25 cellular contexts compared by ENCODE assay signal in the genomic region with DNA sequence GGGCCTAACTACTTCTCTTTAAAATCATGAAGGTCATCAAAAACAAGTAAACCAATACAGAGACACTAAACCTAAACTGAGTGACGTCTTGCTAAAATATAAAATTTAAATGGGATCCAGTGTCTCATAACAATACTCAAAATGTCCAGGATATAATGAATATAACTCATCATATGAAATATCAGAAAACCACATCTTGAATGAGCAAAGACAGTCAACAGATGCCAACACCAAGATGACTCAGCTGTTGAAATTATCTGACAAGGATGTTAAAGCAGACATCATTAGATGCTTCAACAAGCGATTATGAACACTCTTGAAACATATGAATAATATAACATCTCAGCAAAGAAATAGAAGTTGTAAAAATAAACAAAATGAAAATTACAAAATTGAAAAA. TPM values are rescaled to one million over a fixed set of nuclear protein-coding genes. Genes with fewer than 3 reads are reported as not detected.
"Had no signal": no experiment of that assay in that cellular context is flagged by ENCODE, and none has a peak within 500 bp of the region (broad histone marks: within the 10 kb centered on the region; RNA-seq: fewer than 3 reads in every experiment).

No MANE protein-coding gene starts in this region.

- H3K4me2 ChIP-seq: PC-9 had no signal

- H3K27ac ChIP-seq: PC-9, Peyer's patch, SJCRH30, SK-N-MC had no signal

- H3K36me3 ChIP-seq: MG63, Peyer's patch, SJCRH30 had no signal

- H2AFZ ChIP-seq: PC-9 had no signal

- H3K4me3 ChIP-seq: MG63, PC-9, Peyer's patch, SJCRH30, SK-N-MC had no signal

- H3K27me3 ChIP-seq: MG63, Peyer's patch, SJCRH30 had no signal

- ATAC-seq: HepG2, Right ventricle myocardium inferior had no signal

- H3K4me1 ChIP-seq: Peyer's patch, SJCRH30 had no signal

- DNase-seq: IMR-90, Karpas-422, KG1, MG63, NCI-H1092, NCI-H1105 treated with DMSO at 0.1 percent for 48 hours, NCI-H1417 treated with DMSO at 0.1 percent for 48 hours, NCI-H146, NCI-H187, NCI-H2029, NCI-H2081 treated with DMSO at 0.1 percent for 48 hours, NCI-H2171, NCI-H226, NCI-H446, NCI-H510A, NCI-H524 treated with DMSO at 0.1 percent for 48 hours, NCI-H69, NCI-H774, PC-9, Peyer's patch, SHP77 treated with DMSO at 0.1 percent for 48 hours, SJCRH30 had no signal

- H3K9me3 ChIP-seq: MG63, SJCRH30 had no signal

RNA-seq across cellular contexts. Expression of gene NAP1L2, which starts 8.3 kb away (rescaled TPM):
- total RNA-seq: IMR-90, PC-9, SJCRH30 had no signal
- polyA plus RNA-seq: HepG2 had no signal
